Comparison of ENCODE assay signal across 1 cellular context in the genomic region with DNA sequence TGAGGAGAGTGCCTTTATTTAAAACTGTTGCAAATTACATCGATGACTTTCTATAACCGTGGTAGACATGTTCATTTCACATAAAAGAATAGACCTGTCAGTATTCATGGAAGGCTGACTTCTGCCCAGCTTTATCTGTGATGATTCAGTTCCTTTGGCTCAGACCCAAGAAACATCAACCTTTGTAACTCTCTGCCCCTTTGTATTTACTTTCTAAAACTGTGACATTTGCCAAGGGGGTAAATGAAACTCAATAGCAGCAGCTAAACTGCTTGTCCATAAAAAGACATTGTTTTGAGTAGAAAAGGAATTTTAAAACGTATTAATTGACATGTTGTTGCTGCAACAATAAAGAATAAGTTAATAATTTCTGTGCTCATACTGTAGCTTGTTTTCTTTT.
TF ChIP-seq lines count a peak whose summit lies in the region.

No MANE protein-coding gene starts in this region.

TF ChIP-seq in GM23338, 12 proteins besides CTCF, POLR2A, EP300 and RAD21 (continued from another document):
- TF ChIP-seq, protein P1, sequence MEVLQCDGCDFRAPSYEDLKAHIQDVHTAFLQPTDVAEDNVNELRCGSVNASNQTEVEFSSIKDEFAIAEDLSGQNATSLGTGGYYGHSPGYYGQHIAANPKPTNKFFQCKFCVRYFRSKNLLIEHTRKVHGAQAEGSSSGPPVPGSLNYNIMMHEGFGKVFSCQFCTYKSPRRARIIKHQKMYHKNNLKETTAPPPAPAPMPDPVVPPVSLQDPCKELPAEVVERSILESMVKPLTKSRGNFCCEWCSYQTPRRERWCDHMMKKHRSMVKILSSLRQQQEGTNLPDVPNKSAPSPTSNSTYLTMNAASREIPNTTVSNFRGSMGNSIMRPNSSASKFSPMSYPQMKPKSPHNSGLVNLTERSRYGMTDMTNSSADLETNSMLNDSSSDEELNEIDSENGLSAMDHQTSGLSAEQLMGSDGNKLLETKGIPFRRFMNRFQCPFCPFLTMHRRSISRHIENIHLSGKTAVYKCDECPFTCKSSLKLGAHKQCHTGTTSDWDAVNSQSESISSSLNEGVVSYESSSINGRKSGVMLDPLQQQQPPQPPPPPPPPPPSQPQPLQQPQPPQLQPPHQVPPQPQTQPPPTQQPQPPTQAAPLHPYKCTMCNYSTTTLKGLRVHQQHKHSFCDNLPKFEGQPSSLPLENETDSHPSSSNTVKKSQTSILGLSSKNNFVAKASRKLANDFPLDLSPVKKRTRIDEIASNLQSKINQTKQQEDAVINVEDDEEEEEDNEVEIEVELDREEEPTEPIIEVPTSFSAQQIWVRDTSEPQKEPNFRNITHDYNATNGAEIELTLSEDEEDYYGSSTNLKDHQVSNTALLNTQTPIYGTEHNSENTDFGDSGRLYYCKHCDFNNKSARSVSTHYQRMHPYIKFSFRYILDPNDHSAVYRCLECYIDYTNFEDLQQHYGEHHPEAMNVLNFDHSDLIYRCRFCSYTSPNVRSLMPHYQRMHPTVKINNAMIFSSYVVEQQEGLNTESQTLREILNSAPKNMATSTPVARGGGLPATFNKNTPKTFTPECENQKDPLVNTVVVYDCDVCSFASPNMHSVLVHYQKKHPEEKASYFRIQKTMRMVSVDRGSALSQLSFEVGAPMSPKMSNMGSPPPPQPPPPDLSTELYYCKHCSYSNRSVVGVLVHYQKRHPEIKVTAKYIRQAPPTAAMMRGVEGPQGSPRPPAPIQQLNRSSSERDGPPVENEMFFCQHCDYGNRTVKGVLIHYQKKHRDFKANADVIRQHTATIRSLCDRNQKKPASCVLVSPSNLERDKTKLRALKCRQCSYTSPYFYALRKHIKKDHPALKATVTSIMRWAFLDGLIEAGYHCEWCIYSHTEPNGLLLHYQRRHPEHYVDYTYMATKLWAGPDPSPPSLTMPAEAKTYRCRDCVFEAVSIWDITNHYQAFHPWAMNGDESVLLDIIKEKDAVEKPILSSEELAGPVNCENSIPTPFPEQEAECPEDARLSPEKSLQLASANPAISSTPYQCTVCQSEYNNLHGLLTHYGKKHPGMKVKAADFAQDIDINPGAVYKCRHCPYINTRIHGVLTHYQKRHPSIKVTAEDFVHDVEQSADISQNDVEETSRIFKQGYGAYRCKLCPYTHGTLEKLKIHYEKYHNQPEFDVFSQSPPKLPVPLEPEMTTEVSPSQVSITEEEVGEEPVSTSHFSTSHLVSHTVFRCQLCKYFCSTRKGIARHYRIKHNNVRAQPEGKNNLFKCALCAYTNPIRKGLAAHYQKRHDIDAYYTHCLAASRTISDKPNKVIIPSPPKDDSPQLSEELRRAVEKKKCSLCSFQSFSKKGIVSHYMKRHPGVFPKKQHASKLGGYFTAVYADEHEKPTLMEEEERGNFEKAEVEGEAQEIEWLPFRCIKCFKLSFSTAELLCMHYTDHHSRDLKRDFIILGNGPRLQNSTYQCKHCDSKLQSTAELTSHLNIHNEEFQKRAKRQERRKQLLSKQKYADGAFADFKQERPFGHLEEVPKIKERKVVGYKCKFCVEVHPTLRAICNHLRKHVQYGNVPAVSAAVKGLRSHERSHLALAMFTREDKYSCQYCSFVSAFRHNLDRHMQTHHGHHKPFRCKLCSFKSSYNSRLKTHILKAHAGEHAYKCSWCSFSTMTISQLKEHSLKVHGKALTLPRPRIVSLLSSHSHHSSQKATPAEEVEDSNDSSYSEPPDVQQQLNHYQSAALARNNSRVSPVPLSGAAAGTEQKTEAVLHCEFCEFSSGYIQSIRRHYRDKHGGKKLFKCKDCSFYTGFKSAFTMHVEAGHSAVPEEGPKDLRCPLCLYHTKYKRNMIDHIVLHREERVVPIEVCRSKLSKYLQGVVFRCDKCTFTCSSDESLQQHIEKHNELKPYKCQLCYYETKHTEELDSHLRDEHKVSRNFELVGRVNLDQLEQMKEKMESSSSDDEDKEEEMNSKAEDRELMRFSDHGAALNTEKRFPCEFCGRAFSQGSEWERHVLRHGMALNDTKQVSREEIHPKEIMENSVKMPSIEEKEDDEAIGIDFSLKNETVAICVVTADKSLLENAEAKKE (CRISPR knock-in tag; IDR thresholded peaks at IDR 0.05), result no peak
- TF ChIP-seq JUNB (IDR thresholded peaks at IDR 0.05; ENCODE audit: unreplicated experiment) (no peak), CREB1 (CRISPR knock-in tag; IDR thresholded peaks at IDR 0.05; ENCODE audit: low read depth) (no peak), NANOG (IDR thresholded peaks at IDR 0.05; ENCODE audit: borderline replicate concordance) (no peak)
